In genomic region chrX:9390121-9390520, GRCh38 we compare ENCODE assay signal across 23 cellular contexts.
A peak's percentile ranks its signal among the peaks of the same experiment; 100 is the strongest.
DNase-seq lines count a peak whose midpoint lies in the region; ATAC-seq and TF ChIP-seq lines count a peak whose summit lies in the region.
"Had no signal": no experiment of that assay in that cellular context is flagged by ENCODE, and none has a peak within 500 bp of the region (broad histone marks: within the 10 kb centered on the region; RNA-seq: fewer than 3 reads in every experiment).

No MANE protein-coding gene starts in this region.

- H3K27me3 Mint-ChIP-seq in natural killer cell treated with Interleukin-12 subunit alpha and Interleukin-12 subunit beta and Interleukin-15 and Interleukin-18, amount 100 ng/mL, for 72 hours = no peaks in the 10 kb centered on the region
- no peaks in the 10 kb centered on the region for H3K27me3 Mint-ChIP-seq in effector memory CD8-positive, alpha-beta T cell
- H3K27me3 Mint-ChIP-seq: CD8-positive, alpha-beta memory T cell had no signal

- no peak overlapping the region for H3K4me3 Mint-ChIP-seq in natural killer cell treated with Interleukin-12 subunit alpha and Interleukin-12 subunit beta and Interleukin-15 and Interleukin-18, amount 100 ng/mL, for 72 hours
- no peak overlapping the region for H3K4me3 Mint-ChIP-seq in effector memory CD8-positive, alpha-beta T cell
- H3K4me3 Mint-ChIP-seq: CD14-positive monocyte; CD8-positive, alpha-beta memory T cell; GM23338; H9 had no signal

- DNase-seq in EH (ENCODE audit: low read depth) (peak; percentile 11), NCI-H226 (peak; percentile 80), astrocyte of the spinal cord (ENCODE audit: low read depth, low spot score) (peak; percentile 30), NK-92 (lab: John Stamatoyannopoulos, UW; ENCODE audit: unreplicated experiment) (no peak), ACHN (no peak), epidermal melanocyte (ENCODE audit: insufficient read length, low spot score) (no peak)
- DNase-seq in natural killer cell treated with Interleukin-12 subunit alpha and Interleukin-12 subunit beta and Interleukin-15 and Interleukin-18, amount 100 ng/mL, for 72 hours (ENCODE audit: low spot score) = no peak
- no peak for DNase-seq in effector memory CD8-positive, alpha-beta T cell
- DNase-seq: AML-193; CD8-positive, alpha-beta memory T cell; DMS79 treated with DMSO at 0.1 percent for 48 hours; H9; NCI-H1092 treated with DMSO at 0.1 percent for 48 hours; NCI-H1436 treated with DMSO at 0.1 percent for 48 hours; NCI-H187 treated with DMSO at 0.1 percent for 48 hours; NCI-H2107; NCI-H446; NCI-H524 treated with DMSO at 0.1 percent for 48 hours; NCI-H774; SHP77 treated with DMSO at 0.1 percent for 48 hours; T-helper 1 cell had no signal

- H3K9me3 Mint-ChIP-seq in natural killer cell treated with Interleukin-12 subunit alpha and Interleukin-12 subunit beta and Interleukin-15 and Interleukin-18, amount 100 ng/mL, for 72 hours = no peaks in the 10 kb centered on the region
- no peaks in the 10 kb centered on the region for H3K9me3 Mint-ChIP-seq in effector memory CD8-positive, alpha-beta T cell
- H3K9me3 Mint-ChIP-seq: CD8-positive, alpha-beta memory T cell had no signal

- in situ Hi-C loops in astrocyte of the spinal cord (cut with HindIII; ENCODE audit: low sequenced_read_pairs) = no loop called here
- in situ Hi-C loops in ACHN (cut with HindIII; ENCODE audit: low pct_ligation_motif_present, low pct_unique_long_range_greater_than_20kb, low sequenced_read_pairs) = no loop called here

- no peak for TF ChIP-seq CTCF in astrocyte of the spinal cord (IDR thresholded peaks at IDR 0.05; ENCODE audit: low read depth, low read length)

- no peak for ATAC-seq in natural killer cell treated with Interleukin-12 subunit alpha and Interleukin-12 subunit beta and Interleukin-15 and Interleukin-18, amount 100 ng/mL, for 72 hours
- ATAC-seq in effector memory CD8-positive, alpha-beta T cell (replicated peaks) = no peak
- ATAC-seq: GM23338 had no signal

- peak overlapping the region; percentile 62 to 73 for H3K27ac Mint-ChIP-seq in natural killer cell treated with Interleukin-12 subunit alpha and Interleukin-12 subunit beta and Interleukin-15 and Interleukin-18, amount 100 ng/mL, for 72 hours
- peak overlapping the region in 1 of 2 donors; percentile 54 for H3K27ac Mint-ChIP-seq in effector memory CD8-positive, alpha-beta T cell
- H3K27ac Mint-ChIP-seq: CD8-positive, alpha-beta memory T cell; GM23338; H9 had no signal

- no peak overlapping the region for H3K4me3 ChIP-seq in astrocyte of the spinal cord (ENCODE audit: low read depth, low read length)
- H3K4me3 ChIP-seq: GM23338 had no signal

- H3K4me1 Mint-ChIP-seq in natural killer cell treated with Interleukin-12 subunit alpha and Interleukin-12 subunit beta and Interleukin-15 and Interleukin-18, amount 100 ng/mL, for 72 hours (ENCODE audit: low read depth in 2 of 2) = peaks cover 8 to 14% of the 10 kb centered on the region in 2 donors
- H3K4me1 Mint-ChIP-seq in effector memory CD8-positive, alpha-beta T cell (ENCODE audit: low read depth in 2 of 2) = peaks cover 0 to 2% of the 10 kb centered on the region in 2 donors
- H3K4me1 Mint-ChIP-seq: CD8-positive, alpha-beta memory T cell; GM23338; H9 had no signal

- H3K36me3 Mint-ChIP-seq in natural killer cell treated with Interleukin-12 subunit alpha and Interleukin-12 subunit beta and Interleukin-15 and Interleukin-18, amount 100 ng/mL, for 72 hours = no peaks in the 10 kb centered on the region
- peaks cover 3% of the 10 kb centered on the region for H3K36me3 Mint-ChIP-seq in effector memory CD8-positive, alpha-beta T cell (ENCODE audit: insufficient read depth)
- H3K36me3 Mint-ChIP-seq: CD14-positive monocyte; CD8-positive, alpha-beta memory T cell had no signal

Comparison
In these comparisons a context has a peak if more than half of its experiments do, and no peak if none do; other contexts are left out.
1. DNase-seq: peak in EH (single experiment), NCI-H226 (single experiment) and astrocyte of the spinal cord (single experiment); none in natural killer cell treated with Interleukin-12 subunit alpha and Interleukin-12 subunit beta and Interleukin-15 and Interleukin-18, amount 100 ng/mL, for 72 hours (single experiment), NK-92 (single experiment), effector memory CD8-positive, alpha-beta T cell (0 of 3), ACHN (single experiment) and epidermal melanocyte (single experiment).